Comparison of ENCODE assay signal across 13 cellular contexts in the genomic region with DNA sequence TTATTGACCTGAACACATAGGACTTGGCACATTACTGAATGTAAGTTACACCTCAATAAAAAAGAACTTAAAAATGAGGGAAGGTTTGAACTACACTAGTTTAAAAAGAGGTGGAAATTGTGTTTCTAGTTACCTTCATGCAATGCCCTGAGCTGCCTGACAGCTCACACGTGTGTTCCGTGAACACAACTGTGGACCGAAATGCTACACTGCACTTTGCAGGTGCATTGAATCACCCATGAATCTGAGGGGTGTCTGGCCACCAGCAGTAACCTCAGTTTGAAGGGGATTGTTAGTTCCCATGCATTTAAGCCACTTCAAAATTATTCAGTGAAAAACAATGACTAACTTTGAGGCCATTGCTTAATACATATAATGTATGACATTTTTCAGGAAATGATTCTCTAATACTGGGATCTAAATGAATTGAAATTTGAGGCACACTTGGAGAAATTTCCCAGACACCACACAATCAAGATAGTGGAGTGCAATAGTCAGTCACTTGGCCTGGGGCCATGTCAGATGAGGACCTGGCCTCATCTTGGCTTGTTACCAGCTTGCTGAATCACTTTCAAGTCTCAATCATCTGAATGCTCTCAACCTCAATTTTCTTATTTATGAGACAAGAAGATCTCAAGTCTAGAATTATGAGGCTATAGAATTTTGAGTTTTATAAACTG. TPM values are rescaled to one million over a fixed set of nuclear protein-coding genes. Genes with fewer than 3 reads are reported as not detected.
A peak's percentile ranks its signal among the peaks of the same experiment; 100 is the strongest.
DNase-seq lines count a peak whose midpoint lies in the region; ATAC-seq and TF ChIP-seq lines count a peak whose summit lies in the region.
"Had no signal": no experiment of that assay in that cellular context is flagged by ENCODE, and none has a peak within 500 bp of the region (broad histone marks: within the 10 kb centered on the region; RNA-seq: fewer than 3 reads in every experiment).

No MANE protein-coding gene starts in this region.

- H3K27ac ChIP-seq in trophoblast cell (ENCODE audit: low read depth, low read length): no peak overlapping the region
- H3K27ac ChIP-seq: 22Rv1, ascending aorta, left lung had no signal

- H3K9ac ChIP-seq in trophoblast cell (ENCODE audit: low read length): no peak overlapping the region

- H3K4me3 ChIP-seq in choroid plexus epithelial cell (ENCODE audit: low read depth, low read length) (no peak overlapping the region), trophoblast cell (ENCODE audit: low read depth, low read length) (no peak overlapping the region)
- H3K4me3 ChIP-seq: ascending aorta, left lung had no signal

- TF ChIP-seq CTCF in choroid plexus epithelial cell (conservative IDR thresholded peaks at IDR 0.05; ENCODE audit: low read depth, low read length): no peak

- no peaks in the 10 kb centered on the region for H3K27me3 ChIP-seq in trophoblast cell (ENCODE audit: insufficient read depth, low read length)
- H3K27me3 ChIP-seq: ascending aorta, left lung had no signal

- H3K14ac ChIP-seq in trophoblast cell (ENCODE audit: low read length): no peak overlapping the region

- H4K12ac ChIP-seq in trophoblast cell (ENCODE audit: low read depth, low read length): no peak overlapping the region

- peaks cover 8% of the 10 kb centered on the region for H3K79me1 ChIP-seq in trophoblast cell (ENCODE audit: low read length)

- no peak overlapping the region for H3K23ac ChIP-seq in trophoblast cell (ENCODE audit: low read length)

- H4K8ac ChIP-seq in trophoblast cell (ENCODE audit: low read depth, low read length): no peak overlapping the region

- DNase-seq in DMS53 (lab: John Stamatoyannopoulos, UW) (peak; percentile 45), DMS53 treated with DMSO at 0.1 percent for 48 hours (lab: John Stamatoyannopoulos, UW; ENCODE audit: unreplicated experiment) (no peak), NCI-H446 treated with DMSO at 0.1 percent for 48 hours (lab: John Stamatoyannopoulos, UW) (peak; percentile 66), choroid plexus epithelial cell (ENCODE audit: low read depth) (peak; percentile 96), trophoblast cell (peak in 1 of 2 donors; percentile 25), NCI-H1930 (lab: John Stamatoyannopoulos, UW) (no peak), NAMALWA (ENCODE audit: low spot score) (no peak)
- DNase-seq: left lung, NCI-H1694 treated with DMSO at 0.1 percent for 48 hours had no signal

- peaks cover 8 to 11% of the 10 kb centered on the region in 2 experiments for H3K4me1 ChIP-seq in trophoblast cell (ENCODE audit: control insufficient read depth in 1 of 2, insufficient read depth in 2 of 2, low read length in 2 of 2)
- H3K4me1 ChIP-seq: ascending aorta had no signal

- H3K79me2 ChIP-seq in trophoblast cell (ENCODE audit: control insufficient read depth, insufficient read depth, low read length, poor library complexity): no peaks in the 10 kb centered on the region

- ATAC-seq in GM21390 (IDR thresholded peaks at IDR 0.05; ENCODE audit: unreplicated experiment): no peak
- ATAC-seq: left lung, WTC11 had no signal

- H3K36me3 ChIP-seq in trophoblast cell (ENCODE audit: control insufficient read depth in 1 of 2, insufficient read depth in 2 of 2, low read length in 2 of 2): peaks cover 0 to 1% of the 10 kb centered on the region in 2 experiments
- H3K36me3 ChIP-seq: ascending aorta, left lung had no signal

- H2AFZ ChIP-seq in trophoblast cell (ENCODE audit: insufficient read depth, low read length, poor library complexity): no peak overlapping the region

- peak overlapping the region; percentile 20 for H4K91ac ChIP-seq in trophoblast cell (ENCODE audit: low read depth, low read length)

- H2BK12ac ChIP-seq in trophoblast cell (ENCODE audit: low read length): no peak overlapping the region

- H3K18ac ChIP-seq in trophoblast cell (ENCODE audit: low read length): no peak overlapping the region

- no peak overlapping the region for H2AK5ac ChIP-seq in trophoblast cell (ENCODE audit: low read length)

- H3K4ac ChIP-seq in trophoblast cell (ENCODE audit: low read depth, low read length): no peak overlapping the region

- H2BK120ac ChIP-seq in trophoblast cell (ENCODE audit: insufficient read depth, low read length, poor library complexity): no peak overlapping the region

- H3K9me3 ChIP-seq in trophoblast cell (ENCODE audit: insufficient read depth, low read depth, low read length): no peaks in the 10 kb centered on the region
- H3K9me3 ChIP-seq: ascending aorta, left lung had no signal

- no peak overlapping the region for H2BK5ac ChIP-seq in trophoblast cell (ENCODE audit: low read depth, low read length, poor library complexity)

- no CpG with 5 or more reads among the region's 3 CpGs for WGBS in trophoblast cell (ENCODE audit: extremely low coverage, insufficient coverage, insufficient read length)

- H3K4me2 ChIP-seq in trophoblast cell (ENCODE audit: low read length): no peak overlapping the region

RNA-seq across cellular contexts. Expression of a gene that starts 59.3 kb away (rescaled TPM):
- polyA plus RNA-seq in trophoblast cell (2013): 559 and 577 TPM in 2 replicates

Comparison
In these comparisons a context has a peak if more than half of its experiments do, and no peak if none do; other contexts are left out.
1. DNase-seq: peak in DMS53 (single experiment), NCI-H446 treated with DMSO at 0.1 percent for 48 hours (single experiment) and choroid plexus epithelial cell (single experiment); none in DMS53 treated with DMSO at 0.1 percent for 48 hours (single experiment), NCI-H1930 (0 of 2) and NAMALWA (single experiment).